8 cellular contexts compared by ENCODE assay signal in the genomic region with DNA sequence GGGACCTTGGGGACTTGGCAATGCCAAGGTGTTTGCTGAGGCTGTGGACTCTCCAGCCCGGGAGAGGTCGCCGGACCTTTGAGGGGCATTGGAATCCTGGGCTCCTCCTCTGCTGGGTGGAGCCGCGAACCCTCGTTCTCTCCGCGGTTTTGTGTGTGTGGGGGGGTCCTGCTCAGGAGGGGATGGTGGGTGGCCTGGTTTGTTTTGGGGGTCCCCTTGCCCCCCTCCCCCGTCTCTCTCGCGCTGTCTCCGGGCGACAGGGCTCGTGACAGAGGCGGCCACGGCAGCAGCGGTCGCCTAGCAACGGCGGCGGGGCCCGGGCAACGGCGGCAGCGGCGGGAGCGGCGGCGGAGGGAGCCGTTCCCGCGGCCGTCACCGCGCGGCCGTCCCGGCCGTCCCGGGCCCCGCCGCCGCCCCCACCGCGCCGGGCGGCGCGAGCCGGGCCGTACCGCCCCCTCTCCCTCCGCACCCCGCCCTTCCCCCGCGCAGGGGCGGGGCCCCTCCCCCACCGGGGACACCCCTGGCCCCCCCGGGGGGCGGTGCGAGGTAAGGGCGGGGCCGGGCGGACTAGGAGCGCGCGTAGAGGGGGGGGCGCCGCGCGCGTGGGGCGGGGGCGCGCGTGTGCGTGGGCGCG. TPM values are rescaled to one million over a fixed set of nuclear protein-coding genes. Genes with fewer than 3 reads are reported as not detected.
A peak's percentile ranks its signal among the peaks of the same experiment; 100 is the strongest.
DNase-seq lines count a peak whose midpoint lies in the region; ATAC-seq, FAIRE-seq and TF ChIP-seq lines count a peak whose summit lies in the region.

No MANE protein-coding gene starts in this region.

- no peak overlapping the region for H2BK120ac ChIP-seq in neuronal stem cell (ENCODE audit: low read depth, low read length)

- H2BK12ac ChIP-seq in neuronal stem cell (ENCODE audit: low read length) = no peak overlapping the region

- intact Hi-C loops in vagina (cut with DNase I) = no loop called here

- H3K4me3 ChIP-seq in GM08714 (ENCODE audit: low read length) = peak overlapping the region; percentile 38; the same call in 1 of the 2 replicates
- peak overlapping the region; percentile 59 to 86 for H3K4me3 ChIP-seq in neuronal stem cell (ENCODE audit: low read length in 2 of 2)
- H3K4me3 ChIP-seq in vagina = peak overlapping the region; percentile 63 to 73

- H3K36me3 ChIP-seq in neuronal stem cell (replicated peaks in 1 of 2; ENCODE audit: control insufficient read depth in 2 of 2, insufficient read depth in 2 of 2, low read length in 2 of 2) (peaks cover 19 to 26% of the 10 kb centered on the region in 2 donors), vagina (no peaks in the 10 kb centered on the region)

- no peak for TF ChIP-seq POLR2A in vagina (IDR thresholded peaks at IDR 0.05)

- no peak overlapping the region for H4K8ac ChIP-seq in neuronal stem cell (ENCODE audit: low read depth, low read length)

- peaks cover 12% of the 10 kb centered on the region for H3K79me1 ChIP-seq in neuronal stem cell (ENCODE audit: low read depth, low read length)

- no peak overlapping the region for H3K4ac ChIP-seq in neuronal stem cell (ENCODE audit: low read length)

- peak overlapping the region; percentile 82 for H3K4me2 ChIP-seq in neuronal stem cell (ENCODE audit: insufficient read depth, low read length, poor library complexity, severe bottlenecking)

- no peak overlapping the region for H2BK15ac ChIP-seq in neuronal stem cell (ENCODE audit: low read length)

- no CpG with 5 or more reads among the region's 79 CpGs for WGBS in neuronal stem cell (ENCODE audit: extremely low coverage in 2 of 2, insufficient read length in 2 of 2, insufficient replicate concordance in 1 of 2), 2 donors

- H2AK5ac ChIP-seq in neuronal stem cell (ENCODE audit: low read depth, low read length) = no peak overlapping the region

- H4K91ac ChIP-seq in neuronal stem cell (ENCODE audit: low read depth, low read length, poor library complexity) = no peak overlapping the region

- peak overlapping the region; percentile 32 for H3K18ac ChIP-seq in neuronal stem cell (ENCODE audit: low read length)

- ATAC-seq in HG03457 (IDR thresholded peaks at IDR 0.05; ENCODE audit: unreplicated experiment) (no peak), HG03432 (IDR thresholded peaks at IDR 0.05; ENCODE audit: unreplicated experiment) (no peak)

- H3K23ac ChIP-seq in neuronal stem cell (ENCODE audit: low read depth, low read length, poor library complexity) = no peak overlapping the region

- DNase-seq in NCI-H226 = peak; percentile 11
- peak; percentile 46 for DNase-seq in activated T-helper 9 cell treated with anti-CD3 and anti-CD28 coated beads, Interleukin-2, amount 50 U/mL, for 16 hours (ENCODE audit: low read depth)
- DNase-seq in frontal cortex (ENCODE audit: low spot score in 2 of 2) = peak; percentile 79 to 90
- no peak for DNase-seq in neuronal stem cell (ENCODE audit: low spot score)
- DNase-seq in vagina (ENCODE audit: extremely low spot score in 2 of 2) = no peak

- FAIRE-seq in frontal cortex (lab: Jason Lieb, UNC) = no peak

- no peak overlapping the region for H3K14ac ChIP-seq in neuronal stem cell (ENCODE audit: low read length)

- H2BK5ac ChIP-seq in neuronal stem cell (ENCODE audit: low read length) = peak overlapping the region; percentile 43

- no peak for TF ChIP-seq CTCF in vagina (IDR thresholded peaks at IDR 0.05)

- peak overlapping the region; percentile 74 for H2AFZ ChIP-seq in neuronal stem cell (ENCODE audit: low read length)

- H3K27me3 ChIP-seq in neuronal stem cell (ENCODE audit: control insufficient read depth in 3 of 3, insufficient read depth in 3 of 3, low read depth in 1 of 3, low read length in 3 of 3) (no peaks in the 10 kb centered on the region), vagina (no peaks in the 10 kb centered on the region)

- H3K9me3 ChIP-seq in neuronal stem cell (replicated peaks in 1 of 2; ENCODE audit: control insufficient read depth in 2 of 2, insufficient read depth in 1 of 2, low read depth in 1 of 2, low read length in 2 of 2) = no peaks in the 10 kb centered on the region
- no peaks in the 10 kb centered on the region for H3K9me3 ChIP-seq in vagina

- peak overlapping the region; percentile 89 for H3K9ac ChIP-seq in neuronal stem cell (ENCODE audit: low read depth, low read length, poor library complexity)

- H3K4me1 ChIP-seq in neuronal stem cell (ENCODE audit: control insufficient read depth in 2 of 2, insufficient read depth in 1 of 2, low read depth in 1 of 2, low read length in 2 of 2) = peaks cover 47 to 66% of the 10 kb centered on the region in 2 donors
- peaks cover 68% of the 10 kb centered on the region for H3K4me1 ChIP-seq in vagina

- no peak overlapping the region for H3K27ac ChIP-seq in neuronal stem cell (replicated peaks; ENCODE audit: low read length)
- peak overlapping the region; percentile 96 for H3K27ac ChIP-seq in vagina

RNA-seq across cellular contexts. Expression of a gene that starts 7.8 kb away (rescaled TPM):
- 35.1 TPM for total RNA-seq in frontal cortex
- 57.5 TPM for polyA plus RNA-seq in neuronal stem cell (2013, experiment 1 of 2)
- polyA plus RNA-seq in neuronal stem cell (2013, experiment 2 of 2) = 54.1 TPM
- 16.0 TPM for total RNA-seq in vagina

RNA-seq across cellular contexts. Expression of a gene that starts 9.8 kb away (rescaled TPM):
- 84.8 TPM for total RNA-seq in frontal cortex
- polyA plus RNA-seq in neuronal stem cell (2013, experiment 1 of 2) = 434 TPM
- polyA plus RNA-seq in neuronal stem cell (2013, experiment 2 of 2) = 420 TPM
- 73.2 TPM for total RNA-seq in vagina

RNA-seq across cellular contexts. Expression of a gene that starts 16.9 kb away (rescaled TPM):
- total RNA-seq in frontal cortex (16.3 TPM), vagina (73.2 TPM)
- polyA plus RNA-seq in neuronal stem cell (2013, experiment 1 of 2) = 69.5 TPM
- 68.8 TPM for polyA plus RNA-seq in neuronal stem cell (2013, experiment 2 of 2)

RNA-seq across cellular contexts. Expression of a gene that starts 26.7 kb away (rescaled TPM):
- total RNA-seq in frontal cortex (9.0 TPM), vagina (1.5 TPM)
- polyA plus RNA-seq in neuronal stem cell (2013, experiment 1 of 2) = 7.6 TPM
- polyA plus RNA-seq in neuronal stem cell (2013, experiment 2 of 2) = 7.2 TPM

RNA-seq across cellular contexts. Expression of a gene that starts 36.1 kb away (rescaled TPM):
- total RNA-seq in frontal cortex (4.1 TPM), vagina (27.5 TPM)
- 84.1 TPM for polyA plus RNA-seq in neuronal stem cell (2013, experiment 1 of 2)
- polyA plus RNA-seq in neuronal stem cell (2013, experiment 2 of 2) = 83.4 TPM

Comparison
In these comparisons a context has a peak if more than half of its experiments do, and no peak if none do; other contexts are left out.
1. DNase-seq: peak in NCI-H226 (single experiment), activated T-helper 9 cell treated with anti-CD3 and anti-CD28 coated beads, Interleukin-2, amount 50 U/mL, for 16 hours (single experiment) and frontal cortex (2 of 2); none in neuronal stem cell (single experiment) and vagina (0 of 2).
2. Peak in every context shown above with its lines, with median percentiles within 50 percentile points of each other: H3K4me3 ChIP-seq.